30 cellular contexts compared by ENCODE assay signal in genomic region chr2:156006721-156007618, GRCh38.
A peak's percentile ranks its signal among the peaks of the same experiment; 100 is the strongest.
DNase-seq lines count a peak whose midpoint lies in the region; ATAC-seq, FAIRE-seq and TF ChIP-seq lines count a peak whose summit lies in the region.
"Had no signal": no experiment of that assay in that cellular context is flagged by ENCODE, and none has a peak within 500 bp of the region (broad histone marks: within the 10 kb centered on the region; RNA-seq: fewer than 3 reads in every experiment).

No MANE protein-coding gene starts in this region.

- no peak overlapping the region for H3K4me2 ChIP-seq in HepG2 (ENCODE audit: low read depth, low read length)
- H3K4me2 ChIP-seq: KMS-11 had no signal

- H3K4me3 Mint-ChIP-seq in activated naive CD8-positive, alpha-beta T cell treated with anti-CD3 and anti-CD28 coated beads, Interleukin-2, amount 50 U/mL, for 24 hours = no peak overlapping the region
- no peak overlapping the region for H3K4me3 Mint-ChIP-seq in activated naive CD8-positive, alpha-beta T cell treated with anti-CD3 and anti-CD28 coated beads for 36 hours
- H3K4me3 Mint-ChIP-seq: activated naive CD8-positive, alpha-beta T cell; activated T-cell treated with anti-CD3 and anti-CD28 coated beads, Interleukin-2, amount 50 U/mL, for 24 hours; CD14-positive monocyte; effector memory CD8-positive, alpha-beta T cell; nephron; T-helper 17 cell had no signal

- CTCF ChIA-PET in HepG2 (lab: Yijun Ruan, JAX; ENCODE audit: low intra/inter-chr PET ratio, low total read pairs) = no interaction called here

- H3K9me3 Mint-ChIP-seq in activated naive CD8-positive, alpha-beta T cell treated with anti-CD3 and anti-CD28 coated beads, Interleukin-2, amount 50 U/mL, for 24 hours = peaks cover 11% of the 10 kb centered on the region
- H3K9me3 Mint-ChIP-seq in activated naive CD8-positive, alpha-beta T cell treated with anti-CD3 and anti-CD28 coated beads for 36 hours = peaks cover 6% of the 10 kb centered on the region

- no peak for DNase-seq in activated naive CD8-positive, alpha-beta T cell treated with anti-CD3 and anti-CD28 coated beads, Interleukin-2, amount 50 U/mL, for 24 hours
- no peak for DNase-seq in activated naive CD8-positive, alpha-beta T cell treated with anti-CD3 and anti-CD28 coated beads for 36 hours
- DNase-seq in HepG2 (ENCODE audit: low spot score) = no peak
- DNase-seq in posterior vena cava (ENCODE audit: low spot score) = peak; percentile 59
- no peak for DNase-seq in aorta
- DNase-seq in HUDEP-2 (lab: John Stamatoyannopoulos, UW; ENCODE audit: unreplicated experiment in 76 of 76) = no peak
- no peak for DNase-seq in NCI-H2196 (lab: John Stamatoyannopoulos, UW; ENCODE audit: unreplicated experiment)
- DNase-seq: activated effector memory CD4-positive, alpha-beta T cell treated with anti-CD3 and anti-CD28 coated beads, Interleukin-2, amount 50 U/mL, for 16 hours; activated T-cell treated with anti-CD3 and anti-CD28 coated beads, Interleukin-2, amount 50 U/mL, for 24 hours; caudate nucleus; effector memory CD8-positive, alpha-beta T cell; NCI-H1105; NCI-H187 treated with DMSO at 0.1 percent for 48 hours; NCI-H2171 treated with DMSO at 0.1 percent for 48 hours; NCI-H524 treated with DMSO at 0.1 percent for 48 hours; stimulated activated CD4-positive, alpha-beta T cell treated with anti-CD3 and anti-CD28 coated beads, Interleukin-12 subunit alpha, Interleukin-12 subunit beta, amount 100 ng/mL, for 4 hours; stimulated activated CD4-positive, alpha-beta T cell treated with anti-CD3 and anti-CD28 coated beads, Interleukin-2, amount 100 ng/mL, for 48 hours; T-helper 17 cell had no signal

- no peak for TF ChIP-seq RAD21 in HepG2 (CRISPR knock-in tag; IDR thresholded peaks at IDR 0.05)

- no TSS peak for BruUV-seq in HepG2 (replicated peaks; lab: Mats Ljungman, UMichigan)

- intact Hi-C loops in HepG2 (cut with micrococcal nuclease; ENCODE audit: unreplicated experiment) (no loop called here), posterior vena cava (cut with DNase I) (no loop called here), aorta (cut with DNase I) (no loop called here)

- no peaks in the 10 kb centered on the region for H3K27me3 Mint-ChIP-seq in activated naive CD8-positive, alpha-beta T cell treated with anti-CD3 and anti-CD28 coated beads, Interleukin-2, amount 50 U/mL, for 24 hours
- no peaks in the 10 kb centered on the region for H3K27me3 Mint-ChIP-seq in activated naive CD8-positive, alpha-beta T cell treated with anti-CD3 and anti-CD28 coated beads for 36 hours
- H3K27me3 Mint-ChIP-seq: activated T-cell treated with anti-CD3 and anti-CD28 coated beads, Interleukin-2, amount 50 U/mL, for 24 hours; effector memory CD8-positive, alpha-beta T cell had no signal

- peak; percentile 24 for ATAC-seq in activated naive CD8-positive, alpha-beta T cell treated with anti-CD3 and anti-CD28 coated beads, Interleukin-2, amount 50 U/mL, for 24 hours
- peak; percentile 37 for ATAC-seq in HepG2
- peak; percentile 43 for ATAC-seq in aorta (ENCODE audit: low FRiP score)
- ATAC-seq in GM18519 (IDR thresholded peaks at IDR 0.05; ENCODE audit: low FRiP score, unreplicated experiment) = no peak
- ATAC-seq: effector memory CD8-positive, alpha-beta T cell; pancreas; T-helper 17 cell had no signal

- TF ChIP-seq EP300 in HepG2 (IDR thresholded peaks at IDR 0.05; ENCODE audit: low read depth in 2 of 2, low read length in 2 of 2) = no peak
- no peak for TF ChIP-seq EP300 in HepG2 (CRISPR knock-in tag; IDR thresholded peaks at IDR 0.05; ENCODE audit: borderline replicate concordance)

- H2AFZ ChIP-seq in HepG2 (ENCODE audit: low read length) = no peak overlapping the region

- H3K36me3 Mint-ChIP-seq in activated naive CD8-positive, alpha-beta T cell treated with anti-CD3 and anti-CD28 coated beads, Interleukin-2, amount 50 U/mL, for 24 hours (ENCODE audit: low read depth) = no peaks in the 10 kb centered on the region
- H3K36me3 Mint-ChIP-seq in activated naive CD8-positive, alpha-beta T cell treated with anti-CD3 and anti-CD28 coated beads for 36 hours = peaks cover 2% of the 10 kb centered on the region
- H3K36me3 Mint-ChIP-seq: activated naive CD8-positive, alpha-beta T cell; CD14-positive monocyte had no signal

- TF ChIP-seq POLR2A in HepG2 (IDR thresholded peaks at IDR 0.05; ENCODE audit: insufficient read depth in 1 of 2, low read depth in 2 of 2, low read length in 2 of 2) = no peak

- in situ Hi-C loops in HepG2 (cut with HindIII; ENCODE audit: extremely low pct_ligation_motif_present, low pct_unique_long_range_greater_than_20kb) = no loop called here

- POLR2A ChIA-PET in HepG2 (lab: Yijun Ruan, JAX) = no interaction called here

- H3K79me2 ChIP-seq in HepG2 (ENCODE audit: insufficient read depth, low read length) = no peaks in the 10 kb centered on the region

- H3K9me3 ChIP-seq in HepG2 (ENCODE audit: low read length) = peaks cover 16% of the 10 kb centered on the region; the same call in 1 of the 2 replicates
- H3K9me3 ChIP-seq in aorta (ENCODE audit: control insufficient read depth, low read length) = no peaks in the 10 kb centered on the region
- H3K9me3 ChIP-seq: pancreas had no signal

- H4K20me1 ChIP-seq in HepG2 (ENCODE audit: insufficient read depth, low read length) = no peaks in the 10 kb centered on the region

- no peak overlapping the region for H3K27ac Mint-ChIP-seq in activated naive CD8-positive, alpha-beta T cell treated with anti-CD3 and anti-CD28 coated beads, Interleukin-2, amount 50 U/mL, for 24 hours
- H3K27ac Mint-ChIP-seq in activated naive CD8-positive, alpha-beta T cell treated with anti-CD3 and anti-CD28 coated beads for 36 hours = no peak overlapping the region
- H3K27ac Mint-ChIP-seq: activated naive CD8-positive, alpha-beta T cell; activated T-cell treated with anti-CD3 and anti-CD28 coated beads, Interleukin-2, amount 50 U/mL, for 24 hours; effector memory CD8-positive, alpha-beta T cell; nephron; T-helper 17 cell had no signal

- H3K27me3 ChIP-seq in HepG2 (ENCODE audit: control insufficient read depth in 1 of 2, insufficient read depth in 2 of 2, low read length in 2 of 2) (no peaks in the 10 kb centered on the region), aorta (ENCODE audit: control insufficient read depth in 1 of 2, insufficient read depth in 2 of 2, low read length in 1 of 2) (no peaks in the 10 kb centered on the region)
- H3K27me3 ChIP-seq: MG63, pancreas, tibial nerve had no signal

- no peak for FAIRE-seq in HepG2 (lab: Jason Lieb, UNC)
- FAIRE-seq: A204.1, GM12892, HTR-8/SVneo, pancreas, TTC549 had no signal

- H3K36me3 ChIP-seq in HepG2 (replicated peaks in 1 of 2; ENCODE audit: control insufficient read depth in 1 of 2, insufficient read depth in 2 of 2, low read length in 2 of 2) = no peaks in the 10 kb centered on the region
- no peaks in the 10 kb centered on the region for H3K36me3 ChIP-seq in aorta (ENCODE audit: control insufficient read depth in 1 of 2, insufficient read depth in 2 of 2, low read length in 1 of 2)
- H3K36me3 ChIP-seq: MG63, pancreas, tibial nerve had no signal

- no peak for TF ChIP-seq CTCF in HepG2 (CRISPR knock-in tag; IDR thresholded peaks at IDR 0.05)

- no peaks in the 10 kb centered on the region for H3K4me1 Mint-ChIP-seq in activated naive CD8-positive, alpha-beta T cell treated with anti-CD3 and anti-CD28 coated beads, Interleukin-2, amount 50 U/mL, for 24 hours
- no peaks in the 10 kb centered on the region for H3K4me1 Mint-ChIP-seq in activated naive CD8-positive, alpha-beta T cell treated with anti-CD3 and anti-CD28 coated beads for 36 hours
- H3K4me1 Mint-ChIP-seq: CD14-positive monocyte, nephron had no signal

- no peak overlapping the region for H3K9ac ChIP-seq in HepG2 (ENCODE audit: insufficient read depth, low read depth, low read length)
- H3K9ac ChIP-seq: KMS-11 had no signal

- 72% methylated on average over 5 of the region's 17 CpGs for WGBS in HepG2 (ENCODE audit: low lambda C conversion rate)
- WGBS in aorta, 2 donors = 91 to 96% methylated on average over 17 of the region's 17 CpGs

- H3K4me1 ChIP-seq in HepG2 (ENCODE audit: insufficient read depth, low read length) (no peaks in the 10 kb centered on the region), aorta (ENCODE audit: control insufficient read depth in 1 of 2, insufficient read depth in 2 of 2, low read length in 2 of 2) (no peaks in the 10 kb centered on the region)
- H3K4me1 ChIP-seq: pancreas, tibial nerve had no signal

- H3K27ac ChIP-seq in HepG2 (ENCODE audit: extremely low read length, insufficient read depth, low read length) = no peak overlapping the region
- no peak overlapping the region for H3K27ac ChIP-seq in aorta (ENCODE audit: low read depth in 1 of 2, low read length in 2 of 2)
- H3K27ac ChIP-seq: KMS-11, pancreas, tibial nerve had no signal

- no peak overlapping the region for H3K4me3 ChIP-seq in HepG2 (replicated peaks in 1 of 3; ENCODE audit: insufficient read depth in 1 of 3, low read depth in 2 of 3, low read length in 3 of 3)
- no peak overlapping the region for H3K4me3 ChIP-seq in aorta (ENCODE audit: low read length in 2 of 2)
- H3K4me3 ChIP-seq: MG63, pancreas, tibial nerve had no signal

TF ChIP-seq in HepG2, 621 proteins besides CTCF, POLR2A, EP300 and RAD21:
- no peak for TF ChIP-seq CCAR2 (optimal IDR thresholded peaks at IDR 0.05; ENCODE audit: low read depth, low read length)
- peak; percentile 43 for TF ChIP-seq AGO2 (optimal IDR thresholded peaks at IDR 0.05; ENCODE audit: low read depth, low read length)
- no peak for TF ChIP-seq KDM5B (CRISPR knock-in tag; IDR thresholded peaks at IDR 0.05; ENCODE audit: borderline replicate concordance)
TF ChIP-seq in HepG2: peak in this region for 1.
